25 cellular contexts compared by ENCODE assay signal in the genomic region with DNA sequence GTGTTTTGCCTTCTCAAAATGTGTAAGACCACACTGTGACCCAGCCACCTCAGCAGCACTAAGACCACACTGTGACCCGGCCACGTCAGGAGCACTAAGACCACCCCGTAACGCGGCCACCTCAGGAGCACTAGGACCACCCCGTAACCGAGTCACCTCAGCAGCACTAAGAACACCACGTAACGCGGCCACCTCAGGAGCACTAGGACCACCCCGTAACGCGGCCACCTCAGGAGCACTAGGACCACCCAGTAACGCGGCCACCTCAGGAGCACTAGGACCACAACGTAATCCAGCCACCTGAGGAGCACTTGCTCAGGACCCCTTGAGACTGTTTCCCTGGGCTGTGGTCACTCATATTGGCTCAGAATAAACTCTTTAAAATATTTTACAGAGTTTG.
"Had no signal": no experiment of that assay in that cellular context is flagged by ENCODE, and none has a peak within 500 bp of the region (broad histone marks: within the 10 kb centered on the region; RNA-seq: fewer than 3 reads in every experiment).

No MANE protein-coding gene starts in this region.

- H3K36me3 Mint-ChIP-seq: immature natural killer cell, mesothelial cell of epicardium had no signal

- DNase-seq: cerebellar nuclear complex; colonic mucosa; cortex of kidney; effector CD8-positive, alpha-beta T cell; effector memory CD8-positive, alpha-beta T cell; endodermal cell; erythroblast; esophagus squamous epithelium; foreskin fibroblast; foreskin melanocyte; gastrocnemius medialis; glutamatergic neuron; head of caudate nucleus; heart right ventricle; hippocampal formation; immature natural killer cell; left cardiac atrium; left lung; left ventricle myocardium superior; lower lobe of right lung; mesenchymal stem cell; mucosa of descending colon had no signal

- H3K27ac Mint-ChIP-seq: dendritic cell treated with granulocyte-macrophage colony-stimulating factor and Interleukin-4, amounts not matched to agents 40 ng/mL and 50 ng/mL, for 4 days; effector memory CD8-positive, alpha-beta T cell; endodermal cell; immature natural killer cell; mesothelial cell of epicardium had no signal

- H3K4me3 ChIP-seq: colonic mucosa, esophagus squamous epithelium, gastrocnemius medialis, heart right ventricle, left lung, lower lobe of right lung, mucosa of descending colon had no signal

- H3K27me3 ChIP-seq: colonic mucosa, gastrocnemius medialis had no signal

- H3K4me1 Mint-ChIP-seq: endodermal cell, immature natural killer cell had no signal

- H3K9me3 Mint-ChIP-seq: mesothelial cell of epicardium had no signal

- H3K27ac ChIP-seq: colonic mucosa, epithelial cell of prostate, esophagus squamous epithelium, gastrocnemius medialis, heart right ventricle, left lung, lower lobe of right lung had no signal

- H3K27me3 Mint-ChIP-seq: dendritic cell treated with granulocyte-macrophage colony-stimulating factor and Interleukin-4, amounts not matched to agents 40 ng/mL and 50 ng/mL, for 4 days; effector memory CD8-positive, alpha-beta T cell had no signal

- H3K9me3 ChIP-seq: colonic mucosa, esophagus squamous epithelium, gastrocnemius medialis, heart right ventricle, left lung, lower lobe of right lung, mucosa of descending colon had no signal

- H3K36me3 ChIP-seq: colonic mucosa, esophagus squamous epithelium, gastrocnemius medialis, heart right ventricle, left lung, lower lobe of right lung had no signal

- H3K4me3 Mint-ChIP-seq: dendritic cell treated with granulocyte-macrophage colony-stimulating factor and Interleukin-4, amounts not matched to agents 40 ng/mL and 50 ng/mL, for 4 days; effector memory CD8-positive, alpha-beta T cell; endodermal cell; immature natural killer cell; mesothelial cell of epicardium had no signal

- H3K4me1 ChIP-seq: colonic mucosa, gastrocnemius medialis, heart right ventricle, left lung, lower lobe of right lung had no signal
